11 cellular contexts compared by ENCODE assay signal in the genomic region with DNA sequence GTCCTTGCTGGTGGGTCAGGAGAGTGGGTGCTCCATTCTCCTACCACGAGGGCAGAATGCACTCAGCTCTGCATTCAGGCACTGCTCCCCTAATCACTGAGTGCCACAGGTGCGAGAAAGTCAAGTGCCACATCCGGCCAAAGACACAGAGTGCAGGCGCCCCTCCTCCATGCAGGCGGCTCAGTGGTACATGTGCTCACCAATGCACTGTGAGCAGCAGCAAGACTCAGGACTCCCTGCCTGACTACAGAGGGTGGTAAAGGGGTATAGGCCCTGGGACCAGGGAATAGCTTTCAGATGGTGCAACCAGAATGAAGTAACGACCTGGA. TPM values are rescaled to one million over a fixed set of nuclear protein-coding genes. Genes with fewer than 3 reads are reported as not detected.
A peak's percentile ranks its signal among the peaks of the same experiment; 100 is the strongest.
DNase-seq lines count a peak whose midpoint lies in the region; ATAC-seq and TF ChIP-seq lines count a peak whose summit lies in the region.
"Had no signal": no experiment of that assay in that cellular context is flagged by ENCODE, and none has a peak within 500 bp of the region (broad histone marks: within the 10 kb centered on the region; RNA-seq: fewer than 3 reads in every experiment).

No MANE protein-coding gene starts in this region.

- peaks cover 4% of the 10 kb centered on the region; the same call in 1 of the 2 replicates for H3F3A ChIP-seq in SU-DHL-6 (ENCODE audit: insufficient read depth)

- no peaks in the 10 kb centered on the region for H3K4me1 ChIP-seq in sigmoid colon

- H3K9ac ChIP-seq in SU-DHL-6 (ENCODE audit: low read length), result peak overlapping the region; percentile 39

- no peaks in the 10 kb centered on the region for H3K79me2 ChIP-seq in SU-DHL-6 (ENCODE audit: insufficient read depth, low read length)

- no peaks in the 10 kb centered on the region for H3K27me3 Mint-ChIP-seq in stimulated activated naive CD8-positive, alpha-beta T cell treated with anti-CD3 and anti-CD28 coated beads, Interleukin-15, Interleukin-2, amounts not matched to agents 100 ng/mL and 50 ng/mL, for 24 hours

- peak; percentile 51 for DNase-seq in activated T-cell treated with anti-CD3 and anti-CD28 coated beads, Interleukin-2, amount 50 U/mL, for 1 hour
- DNase-seq in sigmoid colon (peak; percentile 47), NCI-H187 (lab: John Stamatoyannopoulos, UW) (no peak), inferior parietal cortex (ENCODE audit: extremely low spot score) (no peak)
- DNase-seq: DMS153, NCI-H187 treated with DMSO at 0.1 percent for 48 hours had no signal

- no peak overlapping the region for H3K4me3 Mint-ChIP-seq in stimulated activated naive CD8-positive, alpha-beta T cell treated with anti-CD3 and anti-CD28 coated beads, Interleukin-15, Interleukin-2, amounts not matched to agents 100 ng/mL and 50 ng/mL, for 24 hours
- H3K4me3 Mint-ChIP-seq: neural crest cell had no signal

- no peak for ATAC-seq in GM21786 (IDR thresholded peaks at IDR 0.05; ENCODE audit: unreplicated experiment)

- H3K4me3 ChIP-seq in SU-DHL-6 (ENCODE audit: insufficient read depth, low read length, poor library complexity, severe bottlenecking) (peak overlapping the region; percentile 1), sigmoid colon (no peak overlapping the region)
- H3K4me3 ChIP-seq: HAP-1 had no signal

- peaks cover 11% of the 10 kb centered on the region for H3K4me1 Mint-ChIP-seq in stimulated activated naive CD8-positive, alpha-beta T cell treated with anti-CD3 and anti-CD28 coated beads, Interleukin-15, Interleukin-2, amounts not matched to agents 100 ng/mL and 50 ng/mL, for 24 hours (ENCODE audit: low read depth)
- H3K4me1 Mint-ChIP-seq: neural crest cell had no signal

- whole genome bisulfite sequencing in sigmoid colon, 2 donors, result 77 to 88% methylated on average over 6 of the region's 6 CpGs

- no peaks in the 10 kb centered on the region for H3K9me3 Mint-ChIP-seq in stimulated activated naive CD8-positive, alpha-beta T cell treated with anti-CD3 and anti-CD28 coated beads, Interleukin-15, Interleukin-2, amounts not matched to agents 100 ng/mL and 50 ng/mL, for 24 hours
- H3K9me3 Mint-ChIP-seq: neural crest cell had no signal

- no peaks in the 10 kb centered on the region for H4K20me1 ChIP-seq in SU-DHL-6 (ENCODE audit: low read depth, low read length)

- H3K27ac ChIP-seq in SU-DHL-6 (ENCODE audit: low read depth, low read length), result peak overlapping the region; percentile 52
- H3K27ac ChIP-seq in sigmoid colon, result no peak overlapping the region

- no peaks in the 10 kb centered on the region for H3K27me3 ChIP-seq in SU-DHL-6 (ENCODE audit: low read length)
- no peaks in the 10 kb centered on the region for H3K27me3 ChIP-seq in sigmoid colon

- H3K36me3 Mint-ChIP-seq in stimulated activated naive CD8-positive, alpha-beta T cell treated with anti-CD3 and anti-CD28 coated beads, Interleukin-15, Interleukin-2, amounts not matched to agents 100 ng/mL and 50 ng/mL, for 24 hours (ENCODE audit: low read depth), result peaks cover 12% of the 10 kb centered on the region

- H3K9me2 ChIP-seq in SU-DHL-6 (replicated peaks; ENCODE audit: insufficient read depth, low read length), result no peaks in the 10 kb centered on the region

- peak overlapping the region; percentile 50 for H3K4me2 ChIP-seq in SU-DHL-6 (ENCODE audit: low read depth, low read length, poor library complexity, severe bottlenecking)

- TF ChIP-seq CTCF in SU-DHL-6 (IDR thresholded peaks at IDR 0.05; ENCODE audit: insufficient read depth, low read length, poor library complexity, severe bottlenecking) (no peak), sigmoid colon (IDR thresholded peaks at IDR 0.05) (no peak)

- no peak for TF ChIP-seq POLR2A in sigmoid colon (IDR thresholded peaks at IDR 0.05)

- no peak for TF ChIP-seq EP300 in sigmoid colon (IDR thresholded peaks at IDR 0.05)

- H3K36me3 ChIP-seq in SU-DHL-6 (ENCODE audit: low read length), result no peaks in the 10 kb centered on the region
- H3K36me3 ChIP-seq in sigmoid colon, result peaks cover 0 to 18% (median 6%) of the 10 kb centered on the region in 4 donors
- H3K36me3 ChIP-seq: HAP-1 had no signal

- intact Hi-C loops in sigmoid colon (cut with DNase I), result no loop called here

- H3K9me3 ChIP-seq in SU-DHL-6 (ENCODE audit: insufficient read depth, low read length) (no peaks in the 10 kb centered on the region), sigmoid colon (no peaks in the 10 kb centered on the region)
- H3K9me3 ChIP-seq: HAP-1 had no signal

- H3K27ac Mint-ChIP-seq in stimulated activated naive CD8-positive, alpha-beta T cell treated with anti-CD3 and anti-CD28 coated beads, Interleukin-15, Interleukin-2, amounts not matched to agents 100 ng/mL and 50 ng/mL, for 24 hours, result peak overlapping the region; percentile 74

- H2AFZ ChIP-seq in SU-DHL-6 (ENCODE audit: low read depth, low read length, severe bottlenecking), result peak overlapping the region; percentile 42

RNA-seq across cellular contexts. Expression of gene ZFYVE21, which starts 32.9 kb away (rescaled TPM):
- total RNA-seq in sigmoid colon, result 100 to 1,000 TPM in 1 of 4 donors, 10 to 100 TPM in 3; 84.2 to 106 (median 89.4) TPM
- polyA plus RNA-seq in sigmoid colon, result 10 to 100 TPM; 41.7 to 90.1 (median 61.7) TPM

RNA-seq across cellular contexts. Expression of gene XRCC3, which starts 33.3 kb away (rescaled TPM):
- total RNA-seq in sigmoid colon, result 1 to 10 TPM; 1.8 to 7.5 (median 2.0) TPM
- 10 to 100 TPM in 1 of 3 donors, 1 to 10 TPM in 2; 3.6 to 15.7 (median 5.1) TPM for polyA plus RNA-seq in sigmoid colon

Comparison
In these comparisons a context has a peak if more than half of its experiments do, and no peak if none do; other contexts are left out.
1. DNase-seq: peak in activated T-cell treated with anti-CD3 and anti-CD28 coated beads, Interleukin-2, amount 50 U/mL, for 1 hour (single experiment) and sigmoid colon (single experiment); none in NCI-H187 (0 of 2) and inferior parietal cortex (single experiment).